ENCODE assay signal across 8 cellular contexts in the genomic region with DNA sequence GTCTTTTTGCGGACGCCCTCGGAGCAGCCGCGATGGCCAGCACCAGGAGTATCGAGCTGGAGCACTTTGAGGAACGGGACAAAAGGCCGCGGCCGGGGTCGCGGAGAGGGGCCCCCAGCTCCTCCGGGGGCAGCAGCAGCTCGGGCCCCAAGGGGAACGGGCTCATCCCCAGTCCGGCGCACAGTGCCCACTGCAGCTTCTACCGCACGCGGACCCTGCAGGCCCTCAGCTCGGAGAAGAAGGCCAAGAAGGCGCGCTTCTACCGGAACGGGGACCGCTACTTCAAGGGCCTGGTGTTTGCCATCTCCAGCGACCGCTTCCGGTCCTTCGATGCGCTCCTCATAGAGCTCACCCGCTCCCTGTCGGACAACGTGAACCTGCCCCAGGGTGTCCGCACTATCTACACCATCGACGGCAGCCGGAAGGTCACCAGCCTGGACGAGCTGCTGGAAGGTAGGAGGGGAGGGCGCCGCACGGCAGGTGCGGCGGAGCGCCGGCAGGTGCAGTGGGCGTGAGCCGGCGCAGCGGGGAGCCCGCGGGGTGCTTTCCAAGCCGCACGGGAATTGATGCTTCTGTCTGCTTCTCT. TPM values are rescaled to one million over a fixed set of nuclear protein-coding genes. Genes with fewer than 3 reads are reported as not detected.
DNase-seq lines count a peak whose midpoint lies in the region; ATAC-seq and TF ChIP-seq lines count a peak whose summit lies in the region.

No MANE protein-coding gene starts in this region.

- no peak for TF ChIP-seq POLR2A in lower leg skin (IDR thresholded peaks at IDR 0.05)

- H3K4me3 ChIP-seq in RWPE2 (ENCODE audit: severe bottlenecking) (peak overlapping the region; percentile 57), lower leg skin (ENCODE audit: low read depth, poor library complexity, severe bottlenecking) (peak overlapping the region; percentile 66), thoracic aorta (peak overlapping the region; percentile 91)

- TF ChIP-seq CTCF in RWPE2 (IDR thresholded peaks at IDR 0.05; ENCODE audit: poor library complexity, severe bottlenecking), result no peak
- TF ChIP-seq CTCF in lower leg skin (IDR thresholded peaks at IDR 0.05), result no peak
- peak; percentile 17 for TF ChIP-seq CTCF in thoracic aorta (IDR thresholded peaks at IDR 0.05)

- H3K36me3 ChIP-seq in RWPE2 (ENCODE audit: low read depth) (no peaks in the 10 kb centered on the region), thoracic aorta (no peaks in the 10 kb centered on the region)

- H3K27me3 ChIP-seq in RWPE2 (ENCODE audit: insufficient read depth, poor library complexity, severe bottlenecking) (peaks cover 17% of the 10 kb centered on the region), thoracic aorta (replicated peaks; ENCODE audit: insufficient read depth) (no peaks in the 10 kb centered on the region)

- intact Hi-C loops in dendritic cell treated with granulocyte-macrophage colony-stimulating factor and Interleukin-4, amounts not matched to agents 40 ng/mL and 50 ng/mL, for 4 days (cut with micrococcal nuclease), result loop anchor here (5.0 kb wide), 1 partner anchor 48 kb away; no protein-coding TSS in a partner anchor
- intact Hi-C loops in lower leg skin (cut with DNase I; ENCODE audit: low total_unique reads), result no loop called here

- H3K27ac ChIP-seq in RWPE2 (ENCODE audit: poor library complexity, severe bottlenecking) (no peak overlapping the region), thoracic aorta (peak overlapping the region; percentile 89 to 90)

- H3K4me1 ChIP-seq in RWPE2 (ENCODE audit: insufficient read depth, poor library complexity, severe bottlenecking) (no peaks in the 10 kb centered on the region), thoracic aorta (ENCODE audit: control insufficient read depth in 1 of 2, low read depth in 2 of 2) (peaks cover 12 to 43% of the 10 kb centered on the region in 2 donors)

- H3K27me3 Mint-ChIP-seq in activated T-cell treated with anti-CD3 and anti-CD28 coated beads, Interleukin-2, amount 50 U/mL, for 24 hours, result peaks cover 69% of the 10 kb centered on the region
- peaks cover 53% of the 10 kb centered on the region for H3K27me3 Mint-ChIP-seq in dendritic cell treated with granulocyte-macrophage colony-stimulating factor and Interleukin-4, amounts not matched to agents 40 ng/mL and 50 ng/mL, for 4 days

- peak; percentile 42 for ATAC-seq in HG03066 (IDR thresholded peaks at IDR 0.05; ENCODE audit: low read depth, unreplicated experiment)
- ATAC-seq in RWPE2 (ENCODE audit: low read depth), result peak; percentile 38; the same call in 2 of the 3 replicates
- peak; percentile 24 for ATAC-seq in thoracic aorta (ENCODE audit: insufficient number of reproducible peaks, low FRiP score, low read depth)

- H3K9me3 Mint-ChIP-seq in activated T-cell treated with anti-CD3 and anti-CD28 coated beads, Interleukin-2, amount 50 U/mL, for 24 hours, result no peaks in the 10 kb centered on the region
- no peaks in the 10 kb centered on the region for H3K9me3 Mint-ChIP-seq in dendritic cell treated with granulocyte-macrophage colony-stimulating factor and Interleukin-4, amounts not matched to agents 40 ng/mL and 50 ng/mL, for 4 days

- no peak overlapping the region for H3K27ac Mint-ChIP-seq in activated T-cell treated with anti-CD3 and anti-CD28 coated beads, Interleukin-2, amount 50 U/mL, for 24 hours
- H3K27ac Mint-ChIP-seq in dendritic cell treated with granulocyte-macrophage colony-stimulating factor and Interleukin-4, amounts not matched to agents 40 ng/mL and 50 ng/mL, for 4 days, result no peak overlapping the region

- H3K9me3 ChIP-seq in RWPE2 (ENCODE audit: severe bottlenecking), result no peaks in the 10 kb centered on the region
- no peaks in the 10 kb centered on the region for H3K9me3 ChIP-seq in thoracic aorta

- H3K36me3 Mint-ChIP-seq in activated T-cell treated with anti-CD3 and anti-CD28 coated beads, Interleukin-2, amount 50 U/mL, for 24 hours (ENCODE audit: low read depth), result no peaks in the 10 kb centered on the region
- no peaks in the 10 kb centered on the region for H3K36me3 Mint-ChIP-seq in dendritic cell treated with granulocyte-macrophage colony-stimulating factor and Interleukin-4, amounts not matched to agents 40 ng/mL and 50 ng/mL, for 4 days (ENCODE audit: low read depth)

- WGBS in lower leg skin, 2 donors, result 5% methylated on average over 36 of the region's 54 CpGs; no CpG with 5 or more reads in 1 of the 2 donors

- peaks cover 10% of the 10 kb centered on the region for H3K4me1 Mint-ChIP-seq in activated T-cell treated with anti-CD3 and anti-CD28 coated beads, Interleukin-2, amount 50 U/mL, for 24 hours (ENCODE audit: low read depth)
- H3K4me1 Mint-ChIP-seq in dendritic cell treated with granulocyte-macrophage colony-stimulating factor and Interleukin-4, amounts not matched to agents 40 ng/mL and 50 ng/mL, for 4 days (ENCODE audit: low read depth), result peaks cover 19% of the 10 kb centered on the region

- H3K4me3 Mint-ChIP-seq in activated T-cell treated with anti-CD3 and anti-CD28 coated beads, Interleukin-2, amount 50 U/mL, for 24 hours, result peak overlapping the region; percentile 52
- H3K4me3 Mint-ChIP-seq in dendritic cell treated with granulocyte-macrophage colony-stimulating factor and Interleukin-4, amounts not matched to agents 40 ng/mL and 50 ng/mL, for 4 days, result peak overlapping the region; percentile 73

- peak; percentile 43 for DNase-seq in activated T-cell treated with anti-CD3 and anti-CD28 coated beads, Interleukin-2, amount 50 U/mL, for 24 hours
- no peak for DNase-seq in activated T-cell treated with anti-CD3 and anti-CD28 coated beads, Interleukin-2, amount 50 U/mL, for 1 hour
- DNase-seq in RWPE2 (ENCODE audit: low spot score) (peak; percentile 34), lower leg skin (ENCODE audit: low spot score in 2 of 2) (peak in 1 of 2 donors; percentile 85), thoracic aorta (ENCODE audit: low spot score) (no peak)
- no peak for DNase-seq in effector CD8-positive, alpha-beta T cell (lab: John Stamatoyannopoulos, UW)

RNA-seq across cellular contexts. Expression of gene DCLK2, which starts 0.8 kb away (rescaled TPM):
- total RNA-seq in lower leg skin (1 to 10 TPM in 3 of 4 donors, under 1 TPM in 1; 0.59 to 2.3 (median 1.5) TPM), thoracic aorta (10 to 100 TPM; 18.3 to 32.2 TPM)

Comparison
In these comparisons a context has a peak if more than half of its experiments do, and no peak if none do; other contexts are left out.
1. DNase-seq: peak in activated T-cell treated with anti-CD3 and anti-CD28 coated beads, Interleukin-2, amount 50 U/mL, for 24 hours (single experiment) and RWPE2 (single experiment); none in activated T-cell treated with anti-CD3 and anti-CD28 coated beads, Interleukin-2, amount 50 U/mL, for 1 hour (single experiment), thoracic aorta (single experiment) and effector CD8-positive, alpha-beta T cell (single experiment).
2. RNA of gene DCLK2, which starts 0.8 kb away (total RNA-seq): 18.3 to 32.2 TPM in thoracic aorta; 0.59 to 2.3 TPM in lower leg skin; every median in the first group is over 4 times any median in the second.
3. Peak in every context shown above with its lines, with median percentiles within 50 percentile points of each other: ATAC-seq and H3K4me3 ChIP-seq.